In the genomic region with DNA sequence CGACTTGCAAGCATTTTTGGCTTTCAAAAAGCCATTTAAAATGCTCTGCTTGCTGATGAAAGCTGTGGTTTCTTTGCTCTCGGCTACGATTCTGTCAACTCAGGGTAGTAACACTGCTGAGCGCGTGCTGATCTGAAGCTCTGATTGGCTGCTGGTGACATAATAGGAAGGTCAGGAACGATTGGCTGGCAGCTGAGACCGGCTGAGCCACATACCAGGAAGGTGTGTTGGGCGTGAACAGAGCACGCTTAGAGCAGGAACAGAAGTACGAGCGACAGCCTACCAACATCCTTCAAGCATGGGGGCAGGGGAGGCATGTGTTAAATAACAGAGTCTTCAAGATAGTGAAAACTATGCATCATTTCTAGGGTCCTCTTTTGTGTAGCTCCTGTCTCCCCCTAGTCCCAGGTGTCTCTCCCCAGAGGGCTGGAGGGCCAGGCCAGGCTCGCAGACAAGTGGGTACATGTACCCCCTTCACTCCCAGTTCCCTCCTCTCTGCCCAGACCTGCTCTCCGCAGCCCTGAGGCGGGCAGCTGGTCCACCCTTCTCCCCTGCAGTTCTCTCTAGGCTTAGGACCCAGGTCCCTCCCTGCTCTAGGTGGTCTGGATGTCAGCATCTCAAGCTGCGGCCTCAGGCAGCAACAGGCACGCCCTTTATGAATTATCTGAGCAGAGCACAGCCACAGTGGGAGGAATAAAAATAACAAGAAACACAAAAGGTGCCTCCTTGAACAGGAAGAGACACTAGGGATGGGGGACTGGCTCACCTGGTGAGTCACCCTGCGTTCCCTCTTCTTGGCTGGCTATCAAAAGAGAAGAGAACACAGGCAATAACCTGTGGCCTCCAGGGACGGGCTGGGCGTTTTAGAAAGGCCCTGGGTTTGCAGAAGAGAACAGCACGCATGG, we compare ENCODE assay signal across 8 cellular contexts.
DNase-seq lines count a peak whose midpoint lies in the region; ATAC-seq and TF ChIP-seq lines count a peak whose summit lies in the region.

No MANE protein-coding gene starts in this region.

- H3K36me3 ChIP-seq in HUES48 (ENCODE audit: control insufficient read depth, insufficient read depth, low read length), result no peaks in the 10 kb centered on the region

- TF ChIP-seq CTCF in fibroblast of villous mesenchyme (IDR thresholded peaks at IDR 0.05; ENCODE audit: insufficient read depth, low read depth, low read length), result no peak

- ATAC-seq in GM21423 (IDR thresholded peaks at IDR 0.05; ENCODE audit: unreplicated experiment), result peak; percentile 97

- DNase-seq in COLO829 (ENCODE audit: low spot score), result peak; percentile 27
- DNase-seq in RKO (ENCODE audit: low spot score), result peak; percentile 82
- peak; percentile 71 for DNase-seq in activated effector memory CD4-positive, alpha-beta T cell treated with Interleukin-2 at 50 U/mL for 16 hours
- DNase-seq in fibroblast of villous mesenchyme (ENCODE audit: low read depth), result peak; percentile 81
- DNase-seq in occipital lobe (lab: John Stamatoyannopoulos, UW), result peak; percentile 65
- DNase-seq in superior temporal gyrus (ENCODE audit: extremely low spot score), result peak; percentile 69

- H3K4me3 ChIP-seq in HUES48 (ENCODE audit: low read depth, low read length) (peak overlapping the region; percentile 40; the same call in 1 of the 2 replicates), fibroblast of villous mesenchyme (ENCODE audit: low read depth, low read length) (peak overlapping the region; percentile 9)

- peaks cover 11% of the 10 kb centered on the region for H3K4me1 ChIP-seq in HUES48 (ENCODE audit: control insufficient read depth, insufficient read depth, low read length)

- H3K27me3 ChIP-seq in HUES48 (ENCODE audit: control insufficient read depth, insufficient read depth, low read length), result peaks cover 6% of the 10 kb centered on the region

- H3K9ac ChIP-seq in HUES48 (ENCODE audit: low read depth, low read length), result peak overlapping the region; percentile 19; the same call in 1 of the 2 replicates

- no peaks in the 10 kb centered on the region for H3K9me3 ChIP-seq in HUES48 (ENCODE audit: control insufficient read depth, insufficient read depth, low read length)

- peak overlapping the region; percentile 67 for H3K27ac ChIP-seq in HUES48 (ENCODE audit: low read depth, low read length)

Comparison
In these comparisons a context has a peak if more than half of its experiments do, and no peak if none do; other contexts are left out.
1. Peak in every context shown above with its lines: DNase-seq, ATAC-seq, H3K4me3 ChIP-seq and H3K27ac ChIP-seq.
2. DNase-seq: peak in every context shown above with its lines; median percentile 82 in RKO; 81 in fibroblast of villous mesenchyme; 71 in activated effector memory CD4-positive, alpha-beta T cell treated with Interleukin-2 at 50 U/mL for 16 hours; 69 in superior temporal gyrus; 65 in occipital lobe; 27 in COLO829.